8 cellular contexts compared by ENCODE assay signal in genomic region chr2:153287109-153287801, GRCh38.
A peak's percentile ranks its signal among the peaks of the same experiment; 100 is the strongest.
DNase-seq lines count a peak whose midpoint lies in the region; ATAC-seq and TF ChIP-seq lines count a peak whose summit lies in the region.

No MANE protein-coding gene starts in this region.

- H3K27me3 ChIP-seq in hepatocyte (no peaks in the 10 kb centered on the region), psoas muscle (ENCODE audit: insufficient read depth in 3 of 3, low read length in 2 of 3) (no peaks in the 10 kb centered on the region)

- no peaks in the 10 kb centered on the region for H3K9me2 ChIP-seq in hepatocyte (replicated peaks; ENCODE audit: insufficient read depth)

- peak; percentile 8 for DNase-seq in DMS114 treated with DMSO at 0.1 percent for 48 hours (lab: John Stamatoyannopoulos, UW; ENCODE audit: unreplicated experiment)
- DNase-seq in RKO (ENCODE audit: low spot score), result peak; percentile 8
- peak; percentile 54 for DNase-seq in hepatocyte (ENCODE audit: low spot score)
- no peak for DNase-seq in central memory CD4-positive, alpha-beta T cell
- no peak for DNase-seq in psoas muscle
- DNase-seq in glutamatergic neuron, result no peak

- no peaks in the 10 kb centered on the region for H3K4me1 Mint-ChIP-seq in glutamatergic neuron (ENCODE audit: low read depth, unreplicated experiment)

- peak; percentile 44 for TF ChIP-seq CTCF in hepatocyte (IDR thresholded peaks at IDR 0.05; ENCODE audit: poor library complexity)
- no peak for TF ChIP-seq CTCF in psoas muscle (IDR thresholded peaks at IDR 0.05)
- no peak for TF ChIP-seq CTCF in glutamatergic neuron (IDR thresholded peaks at IDR 0.05; ENCODE audit: partially characterized antibody, unreplicated experiment)

- WGBS in hepatocyte (ENCODE audit: low lambda C conversion rate, missing lambda C conversion rate), result 38% methylated on average over 24 of the region's 24 CpGs
- WGBS in psoas muscle, 3 donors, result 49 to 50% (median 49%) methylated on average over 24 of the region's 24 CpGs

- H3K4me3 ChIP-seq in hepatocyte (peak overlapping the region; percentile 43), psoas muscle (no peak overlapping the region)

- H3K4me2 ChIP-seq in hepatocyte, result peak overlapping the region; percentile 79

- H3K36me3 ChIP-seq in hepatocyte (replicated peaks; ENCODE audit: insufficient read depth, low read depth) (no peaks in the 10 kb centered on the region), psoas muscle (ENCODE audit: insufficient read depth in 1 of 2, low read depth in 1 of 2) (no peaks in the 10 kb centered on the region)

- H3K79me2 ChIP-seq in hepatocyte, result no peaks in the 10 kb centered on the region

- H3K27ac ChIP-seq in hepatocyte (no peak overlapping the region), psoas muscle (no peak overlapping the region)

- H2AFZ ChIP-seq in hepatocyte, result peak overlapping the region; percentile 56

- H4K20me1 ChIP-seq in hepatocyte (ENCODE audit: insufficient read depth, poor library complexity, severe bottlenecking), result no peaks in the 10 kb centered on the region

- H3K4me1 ChIP-seq in hepatocyte (ENCODE audit: insufficient read depth) (no peaks in the 10 kb centered on the region), psoas muscle (no peaks in the 10 kb centered on the region)

- no peaks in the 10 kb centered on the region for H3K9me3 ChIP-seq in hepatocyte (ENCODE audit: low read depth)
- H3K9me3 ChIP-seq in psoas muscle, result peaks cover 4% of the 10 kb centered on the region

- H3K27me3 Mint-ChIP-seq in glutamatergic neuron (ENCODE audit: unreplicated experiment), result peaks cover 2% of the 10 kb centered on the region

- peak; percentile 52 for ATAC-seq in GM21515 (IDR thresholded peaks at IDR 0.05; ENCODE audit: unreplicated experiment)
- ATAC-seq in psoas muscle, result no peak
- no peak for ATAC-seq in GM19328 (IDR thresholded peaks at IDR 0.05; ENCODE audit: unreplicated experiment)

- H3K9me3 Mint-ChIP-seq in glutamatergic neuron (ENCODE audit: unreplicated experiment), result no peaks in the 10 kb centered on the region

- intact Hi-C loops in psoas muscle (cut with DNase I), result no loop called here

- H3K36me3 Mint-ChIP-seq in glutamatergic neuron (ENCODE audit: unreplicated experiment), result no peaks in the 10 kb centered on the region

- no peak overlapping the region for H3K27ac Mint-ChIP-seq in glutamatergic neuron (ENCODE audit: unreplicated experiment)

- no peak overlapping the region for H3K4me3 Mint-ChIP-seq in glutamatergic neuron (ENCODE audit: unreplicated experiment)

Comparison
In these comparisons a context has a peak if more than half of its experiments do, and no peak if none do; other contexts are left out.
1. DNase-seq: peak in DMS114 treated with DMSO at 0.1 percent for 48 hours (single experiment), RKO (single experiment) and hepatocyte (single experiment); none in central memory CD4-positive, alpha-beta T cell (single experiment), psoas muscle (0 of 2) and glutamatergic neuron (single experiment).